Comparison of ENCODE assay signal across 1 cellular context in genomic region chr2:201924453-201924852, GRCh38.
TF ChIP-seq lines count a peak whose summit lies in the region.

No MANE protein-coding gene starts in this region.

TF ChIP-seq in HepG2, 621 proteins besides CTCF, POLR2A, EP300 and RAD21 (continued from another document):
- TF ChIP-seq ARID5B (CRISPR knock-in tag; IDR thresholded peaks at IDR 0.05) (peak; percentile 45; the same call in 1 of the 2 replicates), ZNF281 (CRISPR knock-in tag; IDR thresholded peaks at IDR 0.05; ENCODE audit: borderline replicate concordance) (peak; percentile 75), HIVEP1 (CRISPR knock-in tag; IDR thresholded peaks at IDR 0.05) (0 out of 2 replicates have a peak, but pooled peaks have one; percentile 21), ZNF335 (CRISPR knock-in tag; IDR thresholded peaks at IDR 0.05) (no peak), TBL1XR1 (IDR thresholded peaks at IDR 0.05; ENCODE audit: borderline replicate concordance, low read length, partially characterized antibody) (no peak), ATF4 (CRISPR knock-in tag; IDR thresholded peaks at IDR 0.05) (peak in 1 of 2 experiments; percentile 40; a peak in 1 of 4 replicates), PLRG1 (conservative IDR thresholded peaks at IDR 0.05) (no peak), ZSCAN21 (CRISPR knock-in tag; IDR thresholded peaks at IDR 0.05; ENCODE audit: borderline replicate concordance) (no peak), SKIL (CRISPR knock-in tag; IDR thresholded peaks at IDR 0.05; ENCODE audit: borderline replicate concordance) (peak; percentile 51; the same call in 1 of the 2 replicates), MEIS2 (CRISPR knock-in tag; IDR thresholded peaks at IDR 0.05) (no peak), ETS1 (CRISPR knock-in tag; IDR thresholded peaks at IDR 0.05) (no peak), CREB1 (IDR thresholded peaks at IDR 0.05) (no peak), CREB1 (CRISPR knock-in tag; IDR thresholded peaks at IDR 0.05) (no peak), ZNF644 (CRISPR knock-in tag; IDR thresholded peaks at IDR 0.05; ENCODE audit: low read depth) (peak; percentile 75), RARG (CRISPR knock-in tag; IDR thresholded peaks at IDR 0.05; ENCODE audit: low read depth) (no peak), ZFY (CRISPR knock-in tag; IDR thresholded peaks at IDR 0.05) (no peak), PATZ1 (CRISPR knock-in tag; IDR thresholded peaks at IDR 0.05) (peak; percentile 74), ZNF124 (CRISPR knock-in tag; IDR thresholded peaks at IDR 0.05) (no peak), ZKSCAN1 (IDR thresholded peaks at IDR 0.05; ENCODE audit: low read length) (no peak), FOXA3 (CRISPR knock-in tag; IDR thresholded peaks at IDR 0.05) (peak; percentile 65; the same call in 1 of the 2 replicates), FOSL2 (CRISPR knock-in tag; IDR thresholded peaks at IDR 0.05) (0 out of 2 replicates have a peak, but pooled peaks have one; percentile 12), NAIF1 (CRISPR knock-in tag; IDR thresholded peaks at IDR 0.05; ENCODE audit: borderline replicate concordance) (no peak), CEBPB (IDR thresholded peaks at IDR 0.05; ENCODE audit: borderline replicate concordance, low read depth, low read length) (peak; percentile 52; the same call in 1 of the 2 replicates), FOXA1 (IDR thresholded peaks at IDR 0.05) (no peak), FOXA1 (CRISPR knock-in tag; IDR thresholded peaks at IDR 0.05) (peak; percentile 88), DR1 (CRISPR knock-in tag; IDR thresholded peaks at IDR 0.05) (0 out of 2 replicates have a peak, but pooled peaks have one; percentile 34), ZNF414 (CRISPR knock-in tag; IDR thresholded peaks at IDR 0.05) (no peak), ZNF224 (CRISPR knock-in tag; IDR thresholded peaks at IDR 0.05) (no peak), MAX (IDR thresholded peaks at IDR 0.05) (peak; percentile 36; the same call in 1 of the 2 replicates), POGZ (CRISPR knock-in tag; IDR thresholded peaks at IDR 0.05) (0 out of 2 replicates have a peak, but pooled peaks have one; percentile 22), NCOA1 (CRISPR knock-in tag; IDR thresholded peaks at IDR 0.05) (no peak), ZNF770 (CRISPR knock-in tag; IDR thresholded peaks at IDR 0.05) (peak; percentile 70), HOXA9 (CRISPR knock-in tag; IDR thresholded peaks at IDR 0.05; ENCODE audit: borderline replicate concordance) (no peak), SALL1 (CRISPR knock-in tag; IDR thresholded peaks at IDR 0.05) (peak; percentile 38; the same call in 1 of the 2 replicates), GATAD2A (CRISPR knock-in tag; IDR thresholded peaks at IDR 0.05) (0 out of 2 replicates have a peak, but pooled peaks have one; percentile 21), TARDBP (CRISPR knock-in tag; IDR thresholded peaks at IDR 0.05) (no peak), HMG20A (CRISPR knock-in tag; IDR thresholded peaks at IDR 0.05; ENCODE audit: borderline replicate concordance) (no peak), HNRNPK (IDR thresholded peaks at IDR 0.05; ENCODE audit: low read depth, low read length, poor library complexity, severe bottlenecking) (no peak), TBX2 (CRISPR knock-in tag; IDR thresholded peaks at IDR 0.05; ENCODE audit: borderline replicate concordance) (no peak), ZNF776 (CRISPR knock-in tag; IDR thresholded peaks at IDR 0.05) (no peak), ATF3 (CRISPR knock-in tag; IDR thresholded peaks at IDR 0.05) (no peak), TEAD3 (CRISPR knock-in tag; optimal IDR thresholded peaks at IDR 0.05; ENCODE audit: borderline replicate concordance) (peak; percentile 20), ZNF430 (CRISPR knock-in tag; IDR thresholded peaks at IDR 0.05) (no peak), MYC (CRISPR knock-in tag; IDR thresholded peaks at IDR 0.05; ENCODE audit: borderline replicate concordance) (no peak), ZNF12 (CRISPR knock-in tag; IDR thresholded peaks at IDR 0.05) (0 out of 2 replicates have a peak, but pooled peaks have one; percentile 20), SNAPC5 (CRISPR knock-in tag; IDR thresholded peaks at IDR 0.05; ENCODE audit: borderline replicate concordance) (no peak), CEBPG (CRISPR knock-in tag; IDR thresholded peaks at IDR 0.05) (peak; percentile 55; the same call in 1 of the 2 replicates), SOX6 (IDR thresholded peaks at IDR 0.05) (no peak), SOX6 (CRISPR knock-in tag; IDR thresholded peaks at IDR 0.05) (peak; percentile 13; the same call in 1 of the 2 replicates)
TF ChIP-seq in HepG2: peak in this region for 21.
